1 cellular context compared by ENCODE assay signal in genomic region chr5:78912796-78913195, GRCh38.
TF ChIP-seq lines count a peak whose summit lies in the region.

No MANE protein-coding gene starts in this region.

TF ChIP-seq in GM12878, 131 proteins besides CTCF, POLR2A, EP300 and RAD21:
- TF ChIP-seq NFYA (IDR thresholded peaks at IDR 0.05; ENCODE audit: borderline replicate concordance, low read depth, low read length) (no peak), LARP7 (IDR thresholded peaks at IDR 0.05) (no peak), FOS (IDR thresholded peaks at IDR 0.05; ENCODE audit: borderline replicate concordance, extremely low read depth, insufficient read length) (no peak), SMARCA5 (IDR thresholded peaks at IDR 0.05) (no peak)
